Comparison of ENCODE assay signal across 27 cellular contexts in the genomic region with DNA sequence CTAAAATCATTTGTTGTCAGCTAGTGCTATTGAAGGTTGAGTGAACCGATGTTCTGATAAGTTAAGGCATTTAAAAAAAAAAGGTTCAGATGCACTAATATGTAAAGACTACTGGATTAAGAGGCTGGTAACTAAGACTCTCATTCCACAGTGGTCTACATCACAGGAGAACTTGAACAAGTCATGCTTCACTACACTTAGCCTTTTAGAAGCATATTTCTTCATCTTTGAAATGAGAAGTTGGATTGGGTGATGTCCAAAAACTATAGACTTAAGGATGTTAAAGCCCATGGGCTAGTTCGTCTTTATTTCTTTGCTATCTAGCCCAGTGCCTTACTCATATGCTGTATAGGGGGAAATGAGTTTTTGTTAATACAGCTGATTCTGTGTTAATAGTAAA.
"Had no signal": no experiment of that assay in that cellular context is flagged by ENCODE, and none has a peak within 500 bp of the region (broad histone marks: within the 10 kb centered on the region; RNA-seq: fewer than 3 reads in every experiment).

No MANE protein-coding gene starts in this region.

- H3K27ac ChIP-seq: adrenal gland, ascending aorta, breast epithelium, cardiac muscle cell, coronary artery, esophagus muscularis mucosa, heart left ventricle, VCaP had no signal

- H3K36me3 ChIP-seq: adrenal gland, breast epithelium, cardiac muscle cell had no signal

- H3K9me3 ChIP-seq: adrenal gland, ascending aorta, breast epithelium had no signal

- H3K27me3 ChIP-seq: adrenal gland, ascending aorta, breast epithelium, cardiac muscle cell, esophagus muscularis mucosa, heart left ventricle had no signal

- DNase-seq: activated B cell treated with CpG ODN at 0.5 μM for 24 hours; activated CD4-positive, alpha-beta T cell treated with anti-CD3 and anti-CD28 coated beads for 48 hours; activated CD4-positive, alpha-beta T cell treated with anti-CD3 and anti-CD28 coated beads, Interleukin-2, amount 50 U/mL, for 1 hour; activated CD4-positive, alpha-beta T cell treated with anti-CD3 and anti-CD28 coated beads, Interleukin-2, amount 50 U/mL, for 48 hours; activated CD8-positive, alpha-beta memory T cell treated with anti-CD3 and anti-CD28 coated beads, Interleukin-2, amount 10 ng/mL, durations not matched to agents 7 days and 5 days; activated CD8-positive, alpha-beta memory T cell treated with anti-CD3 and anti-CD28 coated beads, Interleukin-2, amount 50 U/mL, for 4 hours; activated CD8-positive, alpha-beta T cell treated with anti-CD3 and anti-CD28 coated beads, Interleukin-2, amount 10 ng/mL, durations not matched to agents 7 days and 5 days; activated gamma-delta T cell; activated naive CD4-positive, alpha-beta T cell; activated naive CD4-positive, alpha-beta T cell treated with anti-CD3 and anti-CD28 coated beads, Interleukin-2, amount 10 ng/mL, durations not matched to agents 7 days and 5 days; activated T-cell treated with anti-CD3 and anti-CD28 coated beads, Interleukin-2, amount 50 U/mL, for 1 hour; activated T-cell treated with anti-CD3 and anti-CD28 coated beads, Interleukin-2, amount 50 U/mL, for 48 hours; adrenal gland; dermis blood vessel endothelial cell; effector CD4-positive, alpha-beta T cell; effector memory CD8-positive, alpha-beta T cell; erythroblast; foreskin fibroblast; glutamatergic neuron; heart left ventricle; T-helper 2 cell had no signal

- H3K4me3 ChIP-seq: adrenal gland, ascending aorta, breast epithelium, cardiac muscle cell, coronary artery, esophagus muscularis mucosa, heart left ventricle had no signal
